In genomic region chr17:43702636-43703035, GRCh38 we compare ENCODE assay signal across 12 cellular contexts. TPM values are rescaled to one million over a fixed set of nuclear protein-coding genes. Genes with fewer than 3 reads are reported as not detected.
DNase-seq lines count a peak whose midpoint lies in the region; ATAC-seq and TF ChIP-seq lines count a peak whose summit lies in the region.
"Had no signal": no experiment of that assay in that cellular context is flagged by ENCODE, and none has a peak within 500 bp of the region (broad histone marks: within the 10 kb centered on the region; RNA-seq: fewer than 3 reads in every experiment).

No MANE protein-coding gene starts in this region.

- H3K9me2 ChIP-seq in OCI-LY7 (ENCODE audit: insufficient read depth, low read length), result no peaks in the 10 kb centered on the region

- H2AFZ ChIP-seq in OCI-LY7 (ENCODE audit: low read length), result peak overlapping the region; percentile 65; the same call in 1 of the 2 replicates

- no peak overlapping the region for H3K4me2 ChIP-seq in OCI-LY7 (ENCODE audit: low read length)

- H3K27ac Mint-ChIP-seq in endodermal cell, result no peak overlapping the region

- H3K4me3 Mint-ChIP-seq in endodermal cell, result no peak overlapping the region
- H3K4me3 Mint-ChIP-seq: central memory CD8-positive, alpha-beta T cell had no signal

- 96% methylated on average over 4 of the region's 4 CpGs; no CpG with 5 or more reads in 1 of the 2 experiments for WGBS in endodermal cell (ENCODE audit: insufficient coverage in 1 of 2, insufficient read length in 1 of 2), 2 experiments

- DNase-seq in NCI-H2227 (lab: John Stamatoyannopoulos, UW; ENCODE audit: unreplicated experiment) (peak; percentile 36), NCI-H2227 treated with DMSO at 0.1 percent for 48 hours (lab: John Stamatoyannopoulos, UW) (no peak), GM03348 (ENCODE audit: low spot score) (peak; percentile 26), OCI-LY7 (ENCODE audit: low spot score) (peak; percentile 29), endodermal cell (peak; percentile 87), HK-2 (ENCODE audit: unreplicated experiment) (no peak)
- DNase-seq: uterus had no signal

- H3K27me3 Mint-ChIP-seq in endodermal cell (ENCODE audit: insufficient read depth), result peaks cover 9% of the 10 kb centered on the region

- no peaks in the 10 kb centered on the region for H3K4me1 ChIP-seq in OCI-LY7 (ENCODE audit: insufficient read depth, low read length, poor library complexity, severe bottlenecking)
- H3K4me1 ChIP-seq in endodermal cell (ENCODE audit: control insufficient read depth, insufficient read depth, low read length), result peaks cover 2% of the 10 kb centered on the region
- H3K4me1 ChIP-seq: uterus had no signal

- CTCF ChIA-PET in OCI-LY7 (lab: Charles Lee; ENCODE audit: unreplicated experiment), result interaction anchor here (1.1 kb wide), 1 partner anchor 126 kb away, joined by 4 read pairs; no protein-coding TSS in a partner anchor

- H3K9me3 Mint-ChIP-seq in endodermal cell, result peaks cover 2% of the 10 kb centered on the region
- H3K9me3 Mint-ChIP-seq: central memory CD8-positive, alpha-beta T cell had no signal

- no peaks in the 10 kb centered on the region for H3K27me3 ChIP-seq in endodermal cell (ENCODE audit: control insufficient read depth, insufficient read depth, low read length, poor library complexity, severe bottlenecking)
- H3K27me3 ChIP-seq: uterus had no signal

- H3K36me3 Mint-ChIP-seq in endodermal cell (ENCODE audit: low read depth), result no peaks in the 10 kb centered on the region

- no peaks in the 10 kb centered on the region for H4K20me1 ChIP-seq in OCI-LY7 (ENCODE audit: insufficient read depth, low read length)

- no peak overlapping the region for H3K9ac ChIP-seq in endodermal cell (ENCODE audit: extremely low read depth, low read length, poor library complexity, severe bottlenecking)

- no TSS peak for BruUV-seq in OCI-LY7 (replicated peaks; lab: Mats Ljungman, UMichigan)

- ATAC-seq in HG03108 (IDR thresholded peaks at IDR 0.05; ENCODE audit: unreplicated experiment), result no peak
- ATAC-seq in GM19463 (IDR thresholded peaks at IDR 0.05; ENCODE audit: unreplicated experiment), result no peak

- TF ChIP-seq CTCF in OCI-LY7 (conservative IDR thresholded peaks at IDR 0.05; ENCODE audit: low read length) (no peak), endodermal cell (conservative IDR thresholded peaks at IDR 0.05) (no peak)

- no peaks in the 10 kb centered on the region for H3K79me2 ChIP-seq in OCI-LY7 (ENCODE audit: insufficient read depth, low read depth, low read length)

- H3K4me3 ChIP-seq in OCI-LY7 (ENCODE audit: low read depth, low read length, poor library complexity, severe bottlenecking), result no peak overlapping the region
- no peak overlapping the region for H3K4me3 ChIP-seq in endodermal cell (ENCODE audit: low read length)
- H3K4me3 ChIP-seq: uterus had no signal

- no peak overlapping the region for H3K27ac ChIP-seq in OCI-LY7 (ENCODE audit: low read depth, low read length, poor library complexity, severe bottlenecking)
- H3K27ac ChIP-seq in endodermal cell (ENCODE audit: low read depth, low read length), result no peak overlapping the region
- H3K27ac ChIP-seq: uterus had no signal

- H3K36me3 ChIP-seq in OCI-LY7 (ENCODE audit: insufficient read depth, low read length), result no peaks in the 10 kb centered on the region
- no peaks in the 10 kb centered on the region for H3K36me3 ChIP-seq in endodermal cell (ENCODE audit: control insufficient read depth, insufficient read depth, low read length)
- H3K36me3 ChIP-seq: uterus had no signal

- no peaks in the 10 kb centered on the region for H3K4me1 Mint-ChIP-seq in endodermal cell

- H3K9me3 ChIP-seq in OCI-LY7 (ENCODE audit: low read length) (no peaks in the 10 kb centered on the region), endodermal cell (ENCODE audit: control insufficient read depth, low read length) (peaks cover 10% of the 10 kb centered on the region)
- H3K9me3 ChIP-seq: uterus had no signal

- POLR2A ChIA-PET in OCI-LY7 (lab: Charles Lee), result no interaction called here

- intact Hi-C loops in OCI-LY7 (cut with micrococcal nuclease; ENCODE audit: unreplicated experiment), result no loop called here

RNA-seq across cellular contexts. Expression of gene MEOX1, which starts 40.9 kb away (rescaled TPM):
- not detected in 2 replicates for total RNA-seq in OCI-LY7 (2014; rRNA removed; shearing (Covaris generic))
- total RNA-seq in OCI-LY7 (2022) (not detected in 2 replicates), endodermal cell (not detected)
- polyA plus RNA-seq in endodermal cell (2013, experiment 1 of 2), result 1.5 TPM
- polyA plus RNA-seq in endodermal cell (2013, experiment 2 of 2), result 1.6 TPM

RNA-seq across cellular contexts. Expression of gene SOST, which starts 56.0 kb away (rescaled TPM):
- not detected in 2 replicates for total RNA-seq in OCI-LY7 (2014; rRNA removed; shearing (Covaris generic))
- total RNA-seq in OCI-LY7 (2022) (not detected in 2 replicates), endodermal cell (not detected)
- 39.2 TPM for polyA plus RNA-seq in endodermal cell (2013, experiment 1 of 2)
- polyA plus RNA-seq in endodermal cell (2013, experiment 2 of 2), result 37.0 TPM
- total RNA-seq: glomerular endothelial cell, uterus had no signal
- polyA plus RNA-seq: AG04450 had no signal

Comparison
In these comparisons a context has a peak if more than half of its experiments do, and no peak if none do; other contexts are left out.
1. DNase-seq: peak in NCI-H2227 (single experiment), GM03348 (single experiment), OCI-LY7 (single experiment) and endodermal cell (single experiment); none in NCI-H2227 treated with DMSO at 0.1 percent for 48 hours (single experiment) and HK-2 (single experiment).